Comparison of ENCODE assay signal across 9 cellular contexts in the genomic region with DNA sequence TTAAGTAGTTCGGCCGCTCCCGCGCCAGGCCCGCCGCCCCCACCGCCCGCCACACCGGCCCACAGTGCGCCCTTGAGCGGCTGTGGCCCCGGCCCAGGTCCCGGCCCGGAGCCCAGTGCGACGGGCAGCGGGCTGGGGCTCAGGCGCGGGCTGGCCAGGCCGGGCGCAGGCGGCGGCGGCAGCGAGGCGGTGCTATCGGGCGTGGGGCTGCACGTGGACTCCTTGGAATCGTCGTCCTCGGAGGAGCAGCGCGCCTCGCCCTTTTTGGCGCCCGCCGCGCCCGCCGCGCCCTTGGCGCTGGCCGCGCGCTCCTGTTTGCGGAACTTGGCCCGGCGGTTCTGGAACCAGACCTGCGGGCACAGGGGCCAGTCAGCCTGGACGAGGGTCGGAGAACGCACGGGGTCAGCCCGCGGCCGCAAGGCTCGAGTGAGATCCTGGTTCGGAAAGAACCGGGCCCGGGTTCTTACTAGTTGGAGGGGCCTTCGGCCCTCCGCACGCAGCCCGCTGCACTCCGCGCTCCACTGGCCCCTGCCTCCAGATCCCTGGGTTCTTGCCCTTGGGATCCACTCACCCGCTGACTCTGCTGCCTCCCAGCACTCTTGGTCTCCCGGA. TPM values are rescaled to one million over a fixed set of nuclear protein-coding genes. Genes with fewer than 3 reads are reported as not detected.
A peak's percentile ranks its signal among the peaks of the same experiment; 100 is the strongest.
DNase-seq lines count a peak whose midpoint lies in the region; ATAC-seq, FAIRE-seq and TF ChIP-seq lines count a peak whose summit lies in the region.
"Had no signal": no experiment of that assay in that cellular context is flagged by ENCODE, and none has a peak within 500 bp of the region (broad histone marks: within the 10 kb centered on the region; RNA-seq: fewer than 3 reads in every experiment).

No MANE protein-coding gene starts in this region.

- 5% methylated on average over 52 of the region's 69 CpGs; no CpG with 5 or more reads in 1 of the 2 experiments for WGBS in IMR-90 (ENCODE audit: extremely low coverage in 2 of 2, insufficient read length in 1 of 2), 2 experiments

- no peak overlapping the region for H2BK15ac ChIP-seq in IMR-90 (ENCODE audit: low read depth, low read length)

- H4K5ac ChIP-seq in IMR-90 (ENCODE audit: low read depth, low read length), result no peak overlapping the region

- H3K18ac ChIP-seq in IMR-90 (ENCODE audit: low read depth, low read length), result no peak overlapping the region

- H3K36me3 ChIP-seq in BLaER1 (peaks cover 40% of the 10 kb centered on the region), IMR-90 (ENCODE audit: control insufficient read depth, insufficient read depth, low read length) (peaks cover 29% of the 10 kb centered on the region)

- intact Hi-C loops in IMR-90 (cut with micrococcal nuclease), result loop anchor here (2.0 kb wide), 2 partner anchors 113 to 191 kb away; no protein-coding TSS in a partner anchor

- no peak overlapping the region for H2BK20ac ChIP-seq in IMR-90 (ENCODE audit: low read depth, low read length)

- H3K9me1 ChIP-seq in IMR-90 (ENCODE audit: insufficient read depth, low read length), result no peaks in the 10 kb centered on the region

- H3K27me3 ChIP-seq in BLaER1 (peaks cover 78% of the 10 kb centered on the region), IMR-90 (ENCODE audit: control insufficient read depth, insufficient read depth, low read length) (peaks cover 45% of the 10 kb centered on the region)

- H3K27ac ChIP-seq in BLaER1, result no peak overlapping the region; the same call in 1 of the 2 replicates
- H3K27ac ChIP-seq in IMR-90 (ENCODE audit: insufficient read depth, low read length), result no peak overlapping the region
- H3K27ac ChIP-seq: HL-60 had no signal

- H3K27me3 Mint-ChIP-seq in endothelial cell (ENCODE audit: unreplicated experiment), result peaks cover 33% of the 10 kb centered on the region
- peaks cover 30 to 47% (median 39%) of the 10 kb centered on the region in 5 donors for H3K27me3 Mint-ChIP-seq in naive thymus-derived CD8-positive, alpha-beta T cell

- H3K36me3 Mint-ChIP-seq in endothelial cell (ENCODE audit: low read depth, unreplicated experiment), result peaks cover 3% of the 10 kb centered on the region
- H3K36me3 Mint-ChIP-seq in naive thymus-derived CD8-positive, alpha-beta T cell, result peaks cover 0 to 22% (median 1%) of the 10 kb centered on the region in 3 donors

- no peak overlapping the region; a peak in 1 of 4 replicates for H4K8ac ChIP-seq in IMR-90 (ENCODE audit: low read depth in 2 of 2, low read length in 2 of 2)

- H3K9me3 ChIP-seq in BLaER1 (peaks cover 29% of the 10 kb centered on the region), IMR-90 (ENCODE audit: control insufficient read depth, insufficient read depth, low read length) (peaks cover 2% of the 10 kb centered on the region; the same call in 1 of the 2 replicates)

- peaks cover 60% of the 10 kb centered on the region for H4K20me1 ChIP-seq in BLaER1
- peaks cover 37% of the 10 kb centered on the region for H4K20me1 ChIP-seq in IMR-90 (ENCODE audit: insufficient read depth, low read length)

- H3K4me3 ChIP-seq in BLaER1, result peak overlapping the region; percentile 62
- H3K4me3 ChIP-seq in IMR-90 (ENCODE audit: insufficient read depth, low read depth, low read length), result no peak overlapping the region

- no peak overlapping the region for H2AK5ac ChIP-seq in IMR-90 (ENCODE audit: low read depth, low read length)

- peaks cover 24% of the 10 kb centered on the region for H3K4me1 Mint-ChIP-seq in endothelial cell (ENCODE audit: unreplicated experiment)
- H3K4me1 Mint-ChIP-seq in naive thymus-derived CD8-positive, alpha-beta T cell, result peaks cover 28 to 40% (median 34%) of the 10 kb centered on the region in 4 donors

- H3K4me1 ChIP-seq in BLaER1, result peaks cover 35% of the 10 kb centered on the region
- peaks cover 2% of the 10 kb centered on the region; the same call in 1 of the 2 replicates for H3K4me1 ChIP-seq in IMR-90 (ENCODE audit: control insufficient read depth, insufficient read depth, low read length)

- no TSS peak for BruUV-seq in IMR-90 (replicated peaks; lab: Mats Ljungman, UMichigan)

- FAIRE-seq in HTR-8/SVneo (lab: Jason Lieb, UNC), result no peak

- no peaks in the 10 kb centered on the region; a peak in 1 of 4 replicates for H3K79me1 ChIP-seq in IMR-90 (ENCODE audit: low read depth in 1 of 2, low read length in 2 of 2)

- H4K91ac ChIP-seq in IMR-90 (ENCODE audit: insufficient read depth, low read depth, low read length), result no peak overlapping the region

- DNase-seq in IMR-90, result no peak
- peak; percentile 38 for DNase-seq in endothelial cell (ENCODE audit: low spot score)
- DNase-seq in naive thymus-derived CD8-positive, alpha-beta T cell, result no peak
- DNase-seq in NCI-H2227 (lab: John Stamatoyannopoulos, UW; ENCODE audit: unreplicated experiment), result no peak
- no peak for DNase-seq in HTR-8/SVneo (ENCODE audit: insufficient read length, low spot score)
- DNase-seq in germinal center (ENCODE audit: low spot score), result no peak

- H3K4me2 ChIP-seq in BLaER1 (peak overlapping the region; percentile 91), IMR-90 (ENCODE audit: low read depth, low read length) (peak overlapping the region; percentile 18)

- H3K9ac ChIP-seq in BLaER1, result peak overlapping the region; percentile 61; the same call in 1 of the 2 replicates
- H3K9ac ChIP-seq in IMR-90 (ENCODE audit: low read depth, low read length), result no peak overlapping the region

- H3K14ac ChIP-seq in IMR-90 (replicated peaks; ENCODE audit: low read depth, low read length), result peak overlapping the region; percentile 37; the same call in 1 of the 2 replicates

- 0 out of 2 replicates have a peak, but pooled peaks have one; percentile 12 for TF ChIP-seq CTCF in IMR-90 (conservative IDR thresholded peaks at IDR 0.05; ENCODE audit: low read depth, low read length)
- no peak for TF ChIP-seq CTCF in endothelial cell (IDR thresholded peaks at IDR 0.05; ENCODE audit: unreplicated experiment)

- peak overlapping the region; percentile 27 for H3K4me3 Mint-ChIP-seq in endothelial cell (ENCODE audit: unreplicated experiment)
- peak overlapping the region in 9 of 10 donors; percentile 61 to 87 (median 79) for H3K4me3 Mint-ChIP-seq in naive thymus-derived CD8-positive, alpha-beta T cell

- H2AFZ ChIP-seq in IMR-90 (replicated peaks; ENCODE audit: low read length, poor library complexity), result peak overlapping the region; percentile 84

- no peak overlapping the region for H2BK120ac ChIP-seq in IMR-90 (ENCODE audit: low read depth, low read length)

- peak overlapping the region; percentile 69 for H3K23ac ChIP-seq in IMR-90 (ENCODE audit: low read depth, low read length)

- H3K4ac ChIP-seq in IMR-90 (ENCODE audit: low read depth, low read length), result no peak overlapping the region

- CTCF ChIA-PET in IMR-90 (lab: Yijun Ruan, JAX), result no interaction called here

- H2AK9ac ChIP-seq in IMR-90 (replicated peaks; ENCODE audit: low read depth, low read length, poor library complexity), result no peak overlapping the region

- POLR2A ChIA-PET in IMR-90 (lab: Charles Lee; ENCODE audit: unreplicated experiment), result no interaction called here
- POLR2A ChIA-PET in naive thymus-derived CD8-positive, alpha-beta T cell (lab: Charles Lee), result no interaction called here

- H3K9me3 Mint-ChIP-seq in endothelial cell (ENCODE audit: unreplicated experiment), result no peaks in the 10 kb centered on the region
- peaks cover 0 to 7% (median 0%) of the 10 kb centered on the region in 9 donors for H3K9me3 Mint-ChIP-seq in naive thymus-derived CD8-positive, alpha-beta T cell

- ATAC-seq in IMR-90 (ENCODE audit: low read depth) (peak; percentile 41), HG03025 (IDR thresholded peaks at IDR 0.05; ENCODE audit: low FRiP score, unreplicated experiment) (no peak)
- peak in 1 of 2 donors; percentile 29 for ATAC-seq in naive thymus-derived CD8-positive, alpha-beta T cell

- no peak for TF ChIP-seq RAD21 in IMR-90 (IDR thresholded peaks at IDR 0.05; ENCODE audit: low read length)

- in situ Hi-C loops in IMR-90 (cut with MboI; ENCODE audit: low sequenced_read_pairs), result loop anchor here (5.0 kb wide), 1 partner anchor 213 kb away; no protein-coding TSS in a partner anchor

- TF ChIP-seq POLR2A in IMR-90 (IDR thresholded peaks at IDR 0.05; ENCODE audit: low read depth, low read length), result no peak

- H3K56ac ChIP-seq in IMR-90 (ENCODE audit: extremely low read depth, insufficient read depth, low read length), result no peak overlapping the region

- dilution Hi-C loops in IMR-90 (cut with HindIII; ENCODE audit: low sequenced_read_pairs, unreplicated experiment), result no loop called here

- no peak overlapping the region for H2BK5ac ChIP-seq in IMR-90 (ENCODE audit: low read depth, low read length, poor library complexity, severe bottlenecking)

- H3K27ac Mint-ChIP-seq in endothelial cell (ENCODE audit: unreplicated experiment), result no peak overlapping the region
- peak overlapping the region in 2 of 10 donors; percentile 69 to 76 for H3K27ac Mint-ChIP-seq in naive thymus-derived CD8-positive, alpha-beta T cell

RNA-seq across cellular contexts. Expression of a gene that starts 4.0 kb away (rescaled TPM):
- total RNA-seq in IMR-90 (2012; rRNA removed) (not detected in 2 replicates), endothelial cell (ENCODE audit: unreplicated experiment) (not detected)
- polyA plus RNA-seq in IMR-90 (2012; rRNA removed), result not detected in 2 replicates
- not detected in 2 replicates for polyA plus RNA-seq in IMR-90 (2012; cell fraction: cytosol; rRNA removed)
- polyA plus RNA-seq in IMR-90 (2012; cell fraction: nucleus; rRNA removed; ENCODE audit: low replicate concordance), result not detected in 2 replicates
- total RNA-seq in naive thymus-derived CD8-positive, alpha-beta T cell, result not detected
- not detected for polyA plus RNA-seq in naive thymus-derived CD8-positive, alpha-beta T cell

RNA-seq across cellular contexts. Expression of a gene that starts 15.4 kb away (rescaled TPM):
- total RNA-seq in IMR-90 (2012; rRNA removed) (26.9 and 27.4 TPM in 2 replicates), endothelial cell (ENCODE audit: unreplicated experiment) (168 TPM)
- 105 and 120 TPM in 2 replicates for polyA plus RNA-seq in IMR-90 (2012; rRNA removed)
- 22.4 and 46.8 TPM in 2 replicates for polyA plus RNA-seq in IMR-90 (2012; cell fraction: cytosol; rRNA removed)
- 826 and 1,150 TPM in 2 replicates for polyA plus RNA-seq in IMR-90 (2012; cell fraction: nucleus; rRNA removed; ENCODE audit: low replicate concordance)
- total RNA-seq in naive thymus-derived CD8-positive, alpha-beta T cell, result 100 to 1,000 TPM; 154 to 162 TPM
- polyA plus RNA-seq in naive thymus-derived CD8-positive, alpha-beta T cell, result 1 to 10 TPM; 6.0 to 8.6 (median 6.1) TPM

RNA-seq across cellular contexts. Expression of a gene that starts 23.4 kb away (rescaled TPM):
- not detected in 2 replicates for total RNA-seq in IMR-90 (2012; rRNA removed)
- polyA plus RNA-seq in IMR-90 (2012; rRNA removed), result not detected in 2 replicates
- not detected in 2 replicates for polyA plus RNA-seq in IMR-90 (2012; cell fraction: cytosol; rRNA removed)
- polyA plus RNA-seq in IMR-90 (2012; cell fraction: nucleus; rRNA removed; ENCODE audit: low replicate concordance), result not detected in 2 replicates
- not detected for total RNA-seq in endothelial cell (ENCODE audit: unreplicated experiment)
- 1 to 10 TPM in 1 of 2 experiments, under 1 TPM in 1; 0.31 to 1.0 TPM for total RNA-seq in naive thymus-derived CD8-positive, alpha-beta T cell
- not detected for polyA plus RNA-seq in naive thymus-derived CD8-positive, alpha-beta T cell

RNA-seq across cellular contexts. Expression of a gene that starts 48.0 kb away (rescaled TPM):
- not detected in 2 replicates for total RNA-seq in IMR-90 (2012; rRNA removed)
- polyA plus RNA-seq in IMR-90 (2012; rRNA removed), result 0.24 and 0.29 TPM in 2 replicates
- polyA plus RNA-seq in IMR-90 (2012; cell fraction: cytosol; rRNA removed), result 0.25 TPM in 1 of 2 replicates, not detected in the other
- polyA plus RNA-seq in IMR-90 (2012; cell fraction: nucleus; rRNA removed; ENCODE audit: low replicate concordance), result 0.08 TPM in 1 of 2 replicates, not detected in the other
- total RNA-seq in endothelial cell (ENCODE audit: unreplicated experiment), result not detected
- total RNA-seq in naive thymus-derived CD8-positive, alpha-beta T cell, result not detected
- not detected for polyA plus RNA-seq in naive thymus-derived CD8-positive, alpha-beta T cell
